ENCODE assay signal across 17 cellular contexts in the genomic region with DNA sequence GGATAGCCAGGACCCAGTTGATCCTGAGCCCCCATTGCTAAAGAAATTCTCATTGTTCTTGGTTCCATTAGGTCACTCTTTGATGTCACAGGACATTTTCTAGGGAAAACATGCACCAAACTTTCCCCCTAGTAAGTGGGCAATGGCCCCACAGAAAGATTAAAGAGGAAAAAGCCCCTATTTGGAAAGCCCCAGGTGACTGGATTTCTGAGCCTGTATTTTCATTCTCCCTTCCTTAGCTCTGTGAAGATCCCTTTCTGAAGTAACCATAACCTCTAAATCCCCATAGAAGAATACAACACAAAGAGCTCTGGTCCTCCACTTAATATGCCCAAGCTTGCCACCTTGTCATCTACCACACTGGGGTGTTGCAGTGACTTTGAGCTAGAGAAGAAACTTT.
DNase-seq lines count a peak whose midpoint lies in the region; ATAC-seq and TF ChIP-seq lines count a peak whose summit lies in the region.
"Had no signal": no experiment of that assay in that cellular context is flagged by ENCODE, and none has a peak within 500 bp of the region (broad histone marks: within the 10 kb centered on the region; RNA-seq: fewer than 3 reads in every experiment).

No MANE protein-coding gene starts in this region.

- DNase-seq in T-helper 1 cell (no peak), hepatocyte (ENCODE audit: low spot score) (no peak), A172 (ENCODE audit: low spot score) (no peak)
- DNase-seq in CD4-positive, CD25-positive, alpha-beta regulatory T cell: no peak
- DNase-seq: COR-L47, NCI-H1092 treated with DMSO at 0.1 percent for 48 hours, NCI-H1694, NCI-H748 treated with DMSO at 0.1 percent for 48 hours, PC-9 had no signal

- TF ChIP-seq CTCF in hepatocyte (IDR thresholded peaks at IDR 0.05; ENCODE audit: poor library complexity): no peak

- H3K9ac ChIP-seq in HUES6 (ENCODE audit: low read length): no peak overlapping the region
- H3K9ac ChIP-seq in iPS-20b (ENCODE audit: low read depth, low read length): no peak overlapping the region; the same call in 1 of the 2 replicates
- H3K9ac ChIP-seq: BLaER1, KMS-11 had no signal

- no peaks in the 10 kb centered on the region for H3K36me3 ChIP-seq in CD4-positive, CD25-positive, alpha-beta regulatory T cell (ENCODE audit: control insufficient read depth, insufficient read depth, low read length)
- H3K36me3 ChIP-seq in HUES6 (ENCODE audit: control insufficient read depth, insufficient read depth, low read length) (no peaks in the 10 kb centered on the region), iPS-20b (ENCODE audit: insufficient read depth, low read depth, low read length) (no peaks in the 10 kb centered on the region), hepatocyte (replicated peaks; ENCODE audit: insufficient read depth, low read depth) (no peaks in the 10 kb centered on the region)
- H3K36me3 ChIP-seq: BLaER1 had no signal

- no peak overlapping the region for H3K4me3 ChIP-seq in CD4-positive, CD25-positive, alpha-beta regulatory T cell (ENCODE audit: low read depth, low read length)
- H3K4me3 ChIP-seq in HUES6 (ENCODE audit: low read depth, low read length) (no peak overlapping the region), iPS-20b (ENCODE audit: low read length) (no peak overlapping the region), hepatocyte (no peak overlapping the region)
- H3K4me3 ChIP-seq: BLaER1, PC-9 had no signal

- H3K9me3 ChIP-seq in CD4-positive, CD25-positive, alpha-beta regulatory T cell (ENCODE audit: control insufficient read depth in 2 of 2, low read length in 2 of 2): no peaks in the 10 kb centered on the region
- H3K9me3 ChIP-seq in HUES6 (ENCODE audit: control insufficient read depth, insufficient read depth, low read depth, low read length) (no peaks in the 10 kb centered on the region), iPS-20b (ENCODE audit: insufficient read depth, low read depth, low read length) (no peaks in the 10 kb centered on the region), hepatocyte (ENCODE audit: low read depth) (no peaks in the 10 kb centered on the region)
- H3K9me3 ChIP-seq: BLaER1 had no signal

- no peak overlapping the region for H3K4me2 ChIP-seq in hepatocyte
- H3K4me2 ChIP-seq: KMS-11, PC-9 had no signal

- H3K27me3 ChIP-seq in CD4-positive, CD25-positive, alpha-beta regulatory T cell (ENCODE audit: control insufficient read depth, insufficient read depth, low read length): no peaks in the 10 kb centered on the region
- H3K27me3 ChIP-seq in HUES6 (ENCODE audit: control insufficient read depth, insufficient read depth, low read length) (no peaks in the 10 kb centered on the region), iPS-20b (ENCODE audit: insufficient read depth, low read length) (no peaks in the 10 kb centered on the region), hepatocyte (no peaks in the 10 kb centered on the region)
- H3K27me3 ChIP-seq: BLaER1 had no signal

- no peaks in the 10 kb centered on the region for H3K9me2 ChIP-seq in hepatocyte (replicated peaks; ENCODE audit: insufficient read depth)

- peaks cover 48% of the 10 kb centered on the region for H3K4me1 Mint-ChIP-seq in T-helper 1 cell treated with Interleukin-12 subunit alpha and Interleukin-12 subunit beta and Interleukin-4 antibody, amounts not matched to agents 30 μg/mL and 1 μg/mL, for 36 hours (ENCODE audit: low read depth)
- peaks cover 19 to 39% (median 28%) of the 10 kb centered on the region in 4 donors for H3K4me1 Mint-ChIP-seq in CD4-positive, CD25-positive, alpha-beta regulatory T cell

- H3K27ac ChIP-seq in CD4-positive, CD25-positive, alpha-beta regulatory T cell (ENCODE audit: insufficient read depth, low read length, poor library complexity, severe bottlenecking): no peak overlapping the region
- peak overlapping the region; percentile 32; the same call in 1 of the 2 replicates for H3K27ac ChIP-seq in HUES6 (ENCODE audit: low read depth, low read length)
- peak overlapping the region; percentile 13 for H3K27ac ChIP-seq in iPS-20b (ENCODE audit: low read length)
- H3K27ac ChIP-seq in hepatocyte: no peak overlapping the region
- H3K27ac ChIP-seq: 22Rv1, BLaER1, HL-60, KMS-11, PC-9 had no signal

- peak overlapping the region; percentile 45 for H3K27ac Mint-ChIP-seq in T-helper 1 cell treated with Interleukin-12 subunit alpha and Interleukin-12 subunit beta and Interleukin-4 antibody, amounts not matched to agents 30 μg/mL and 1 μg/mL, for 36 hours
- H3K27ac Mint-ChIP-seq in CD4-positive, CD25-positive, alpha-beta regulatory T cell: peak overlapping the region; percentile 49 to 88 (median 66)

- no peak overlapping the region for H3K4me3 Mint-ChIP-seq in T-helper 1 cell treated with Interleukin-12 subunit alpha and Interleukin-12 subunit beta and Interleukin-4 antibody, amounts not matched to agents 30 μg/mL and 1 μg/mL, for 36 hours
- no peak overlapping the region for H3K4me3 Mint-ChIP-seq in CD4-positive, CD25-positive, alpha-beta regulatory T cell

- no peaks in the 10 kb centered on the region for H3K79me2 ChIP-seq in hepatocyte

- H2AFZ ChIP-seq in hepatocyte: no peak overlapping the region
- H2AFZ ChIP-seq: PC-9 had no signal

- H3K27me3 Mint-ChIP-seq in T-helper 1 cell treated with Interleukin-12 subunit alpha and Interleukin-12 subunit beta and Interleukin-4 antibody, amounts not matched to agents 30 μg/mL and 1 μg/mL, for 36 hours (ENCODE audit: low read depth): no peaks in the 10 kb centered on the region
- H3K27me3 Mint-ChIP-seq in CD4-positive, CD25-positive, alpha-beta regulatory T cell: no peaks in the 10 kb centered on the region

- ATAC-seq in CD4-positive, CD25-positive, alpha-beta regulatory T cell (ENCODE audit: low read depth in 2 of 2): no peak
- no peak for ATAC-seq in HG02678 (IDR thresholded peaks at IDR 0.05; ENCODE audit: unreplicated experiment)

- H4K20me1 ChIP-seq in hepatocyte (ENCODE audit: insufficient read depth, poor library complexity, severe bottlenecking): no peaks in the 10 kb centered on the region
- H4K20me1 ChIP-seq: BLaER1 had no signal

- H3K4me1 ChIP-seq in CD4-positive, CD25-positive, alpha-beta regulatory T cell (ENCODE audit: control insufficient read depth, insufficient read depth, low read length, poor library complexity, severe bottlenecking): peaks cover 19% of the 10 kb centered on the region
- H3K4me1 ChIP-seq in HUES6 (ENCODE audit: control insufficient read depth, insufficient read depth, low read length) (peaks cover 49% of the 10 kb centered on the region), iPS-20b (ENCODE audit: insufficient read depth, low read length) (peaks cover 33% of the 10 kb centered on the region; the same call in 1 of the 2 replicates), hepatocyte (ENCODE audit: insufficient read depth) (peaks cover 8% of the 10 kb centered on the region)

- H3K9me3 Mint-ChIP-seq in T-helper 1 cell treated with Interleukin-12 subunit alpha and Interleukin-12 subunit beta and Interleukin-4 antibody, amounts not matched to agents 30 μg/mL and 1 μg/mL, for 36 hours: peaks cover 10% of the 10 kb centered on the region
- H3K9me3 Mint-ChIP-seq in CD4-positive, CD25-positive, alpha-beta regulatory T cell: peaks cover 0 to 2% (median 0%) of the 10 kb centered on the region in 7 donors

- H3K36me3 Mint-ChIP-seq in T-helper 1 cell treated with Interleukin-12 subunit alpha and Interleukin-12 subunit beta and Interleukin-4 antibody, amounts not matched to agents 30 μg/mL and 1 μg/mL, for 36 hours (ENCODE audit: low read depth): peaks cover 17% of the 10 kb centered on the region
- no peaks in the 10 kb centered on the region for H3K36me3 Mint-ChIP-seq in CD4-positive, CD25-positive, alpha-beta regulatory T cell

Comparison
In these comparisons a context has a peak if more than half of its experiments do, and no peak if none do; other contexts are left out.
1. H3K27ac ChIP-seq: peak in HUES6 (single experiment) and iPS-20b (single experiment); none in CD4-positive, CD25-positive, alpha-beta regulatory T cell (single experiment) and hepatocyte (single experiment).